Comparison of ENCODE assay signal across 8 cellular contexts in the genomic region with DNA sequence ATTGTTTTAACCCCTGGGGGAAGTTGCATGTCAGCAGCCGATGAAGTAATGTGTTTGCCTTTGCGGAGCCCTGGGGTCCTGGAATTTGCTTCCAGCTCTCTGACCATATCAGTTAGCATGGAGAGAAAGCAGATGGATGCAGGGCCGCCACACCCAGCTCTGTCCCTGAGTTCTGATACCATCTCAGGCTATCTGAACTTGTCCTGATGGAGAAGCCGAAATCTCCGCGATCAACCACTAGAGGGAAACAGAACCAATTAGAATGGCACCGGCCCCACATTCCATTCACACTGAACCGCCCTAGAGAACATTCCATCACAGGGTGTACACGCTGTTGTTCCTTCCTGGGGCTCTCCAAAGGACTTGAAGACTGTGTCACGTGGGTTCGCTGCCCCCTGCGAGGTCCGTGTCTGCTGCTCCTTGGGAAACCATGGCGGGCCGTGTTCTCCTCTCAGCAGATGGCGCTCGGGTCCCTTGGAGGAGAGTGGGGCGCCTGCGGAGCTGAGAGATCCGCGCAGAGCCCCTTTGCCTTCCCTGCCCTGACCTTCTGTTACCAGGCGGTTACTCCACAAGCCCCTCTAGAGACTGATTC.
DNase-seq lines count a peak whose midpoint lies in the region; ATAC-seq and FAIRE-seq lines count a peak whose summit lies in the region.

No MANE protein-coding gene starts in this region.

- intact Hi-C loops in dendritic cell treated with granulocyte-macrophage colony-stimulating factor and Interleukin-4, amounts not matched to agents 40 ng/mL and 50 ng/mL, for 4 days (cut with micrococcal nuclease): loop anchor here (1.0 kb wide), 1 partner anchor 290 kb away; no protein-coding TSS in a partner anchor
- intact Hi-C loops in left colon (cut with DNase I, micrococcal nuclease): loop anchor here (5.0 to 10.0 kb wide), 2 partner anchors 289 to 292 kb away; no protein-coding TSS in a partner anchor

- H3K27ac Mint-ChIP-seq in dendritic cell treated with granulocyte-macrophage colony-stimulating factor and Interleukin-4, amounts not matched to agents 40 ng/mL and 50 ng/mL, for 4 days: no peak overlapping the region

- H3K36me3 Mint-ChIP-seq in dendritic cell treated with granulocyte-macrophage colony-stimulating factor and Interleukin-4, amounts not matched to agents 40 ng/mL and 50 ng/mL, for 4 days (ENCODE audit: low read depth): no peaks in the 10 kb centered on the region

- peaks cover 41% of the 10 kb centered on the region for H3K27me3 Mint-ChIP-seq in dendritic cell treated with granulocyte-macrophage colony-stimulating factor and Interleukin-4, amounts not matched to agents 40 ng/mL and 50 ng/mL, for 4 days

- no peaks in the 10 kb centered on the region for H3K9me3 Mint-ChIP-seq in dendritic cell treated with granulocyte-macrophage colony-stimulating factor and Interleukin-4, amounts not matched to agents 40 ng/mL and 50 ng/mL, for 4 days

- DNase-seq in NCI-H2171 treated with DMSO at 0.1 percent for 48 hours (lab: John Stamatoyannopoulos, UW) (peak; percentile 40), NCI-H2171 (lab: John Stamatoyannopoulos, UW) (no peak), Kasumi-1 (lab: John Stamatoyannopoulos, UW) (peak; percentile 82 to 87), left colon (peak; percentile 55 to 61), NCI-H128 (lab: John Stamatoyannopoulos, UW; ENCODE audit: unreplicated experiment) (no peak)
- DNase-seq in stimulated activated CD4-positive, alpha-beta T cell treated with anti-CD3 and anti-CD28 coated beads, Interleukin-1b, Interleukin-23, amount 100 ng/mL, for 24 hours (ENCODE audit: low read depth in 4 of 4, low spot score in 1 of 4): peak in 3 of 4 experiments; percentile 11 to 19 (median 14)

- FAIRE-seq in TTC549 (lab: Jason Lieb, UNC): peak; percentile 84

- peak overlapping the region; percentile 64 for H3K4me3 Mint-ChIP-seq in dendritic cell treated with granulocyte-macrophage colony-stimulating factor and Interleukin-4, amounts not matched to agents 40 ng/mL and 50 ng/mL, for 4 days

- ATAC-seq in left colon: peak; percentile 87

- peaks cover 14% of the 10 kb centered on the region for H3K4me1 Mint-ChIP-seq in dendritic cell treated with granulocyte-macrophage colony-stimulating factor and Interleukin-4, amounts not matched to agents 40 ng/mL and 50 ng/mL, for 4 days (ENCODE audit: low read depth)

Comparison
In these comparisons a context has a peak if more than half of its experiments do, and no peak if none do; other contexts are left out.
1. DNase-seq: peak in NCI-H2171 treated with DMSO at 0.1 percent for 48 hours (single experiment), Kasumi-1 (2 of 2), left colon (2 of 2) and stimulated activated CD4-positive, alpha-beta T cell treated with anti-CD3 and anti-CD28 coated beads, Interleukin-1b, Interleukin-23, amount 100 ng/mL, for 24 hours (3 of 4); none in NCI-H2171 (single experiment) and NCI-H128 (single experiment).